In genomic region chr3:187726564-187726963, GRCh38 we compare ENCODE assay signal across 29 cellular contexts. TPM values are rescaled to one million over a fixed set of nuclear protein-coding genes. Genes with fewer than 3 reads are reported as not detected.
DNase-seq lines count a peak whose midpoint lies in the region; ATAC-seq and TF ChIP-seq lines count a peak whose summit lies in the region.
"Had no signal": no experiment of that assay in that cellular context is flagged by ENCODE, and none has a peak within 500 bp of the region (broad histone marks: within the 10 kb centered on the region; RNA-seq: fewer than 3 reads in every experiment).

No MANE protein-coding gene starts in this region.

- no peak overlapping the region for H2AFZ ChIP-seq in Karpas-422 (ENCODE audit: low read length)
- H2AFZ ChIP-seq: PC-9 had no signal

- no peaks in the 10 kb centered on the region for H3K4me1 Mint-ChIP-seq in HFFc6 (ENCODE audit: low read depth)
- H3K4me1 Mint-ChIP-seq: CD4-positive, alpha-beta memory T cell had no signal

- no peak overlapping the region for H3K4me2 ChIP-seq in Karpas-422 (ENCODE audit: low read depth, low read length, poor library complexity, severe bottlenecking)
- H3K4me2 ChIP-seq: PC-9 had no signal

- H3K4me3 ChIP-seq in Karpas-422 (ENCODE audit: low read length) (no peak overlapping the region), SK-N-MC (no peak overlapping the region), gastrocnemius medialis (no peak overlapping the region)
- H3K4me3 ChIP-seq: PC-9, SJSA1 had no signal

- ATAC-seq in left lobe of liver: no peak
- ATAC-seq in gastrocnemius medialis: no peak
- no peak for ATAC-seq in HG03135 (IDR thresholded peaks at IDR 0.05; ENCODE audit: unreplicated experiment)
- ATAC-seq: HCT116 had no signal

- TF ChIP-seq POLR2A in gastrocnemius medialis (IDR thresholded peaks at IDR 0.05): no peak

- POLR2A ChIA-PET in RWPE1 (lab: Yijun Ruan, JAX; ENCODE audit: low non-redundant PET): no interaction called here

- DNase-seq in Karpas-422 (peak; percentile 45), SK-N-MC (ENCODE audit: low read depth, low spot score) (no peak), left lobe of liver (ENCODE audit: low spot score) (peak; percentile 33), gastrocnemius medialis (no peak), RWPE1 (ENCODE audit: low spot score) (no peak), HFFc6 (no peak), NCI-H187 (lab: John Stamatoyannopoulos, UW) (no peak)
- DNase-seq: C1 segment of cervical spinal cord; Caco-2; CD4-positive, alpha-beta memory T cell; DMS 273 treated with DMSO at 0.1 percent for 48 hours; DMS79 treated with DMSO at 0.1 percent for 48 hours; GF-D8; NCI-H1092; NCI-H1436; NCI-H187 treated with DMSO at 0.1 percent for 48 hours; NCI-H345; NCI-H524; NCI-H774; NK-92 treated with Interleukin-12 subunit alpha and Interleukin-12 subunit beta, amount 100 ng/mL, for 24 hours; PC-9; Right ventricle myocardium superior had no signal

- no peaks in the 10 kb centered on the region; the same call in 1 of the 2 replicates for H3K27me3 Mint-ChIP-seq in HFFc6 (ENCODE audit: insufficient read depth)
- H3K27me3 Mint-ChIP-seq: CD4-positive, alpha-beta memory T cell had no signal

- H3K36me3 ChIP-seq in Karpas-422 (ENCODE audit: insufficient read depth, low read length) (peaks cover 95% of the 10 kb centered on the region), SK-N-MC (ENCODE audit: insufficient read depth, low read length) (peaks cover 99% of the 10 kb centered on the region), gastrocnemius medialis (peaks cover 23 to 98% of the 10 kb centered on the region in 2 donors)

- peaks cover 13% of the 10 kb centered on the region for H3K4me1 ChIP-seq in Karpas-422 (ENCODE audit: low read length)
- H3K4me1 ChIP-seq in gastrocnemius medialis: peaks cover 5 to 36% of the 10 kb centered on the region in 2 donors
- H3K4me1 ChIP-seq: Caco-2, SJSA1 had no signal

- no peak overlapping the region; the same call in 1 of the 2 replicates for H3K27ac Mint-ChIP-seq in HFFc6

- H3K36me3 Mint-ChIP-seq in HFFc6 (ENCODE audit: low read depth): peaks cover 64% of the 10 kb centered on the region

- no peaks in the 10 kb centered on the region for H3K27me3 ChIP-seq in Karpas-422 (ENCODE audit: low read length)
- H3K27me3 ChIP-seq in gastrocnemius medialis: no peaks in the 10 kb centered on the region
- H3K27me3 ChIP-seq: SJSA1 had no signal

- in situ Hi-C loops in gastrocnemius medialis (cut with MboI; ENCODE audit: low sequenced_read_pairs in 4 of 4): loop anchor here (25.0 kb wide), 8 partner anchors 486 to 1061 kb away; no protein-coding TSS in a partner anchor

- TF ChIP-seq CTCF in gastrocnemius medialis (IDR thresholded peaks at IDR 0.05 in 4 of 5, conservative IDR thresholded peaks at IDR 0.05 in 1 of 5): no peak
- TF ChIP-seq CTCF in RWPE1 (conservative IDR thresholded peaks at IDR 0.05; ENCODE audit: low read depth): no peak
- TF ChIP-seq CTCF in HFFc6 (IDR thresholded peaks at IDR 0.05): no peak

- intact Hi-C loops in gastrocnemius medialis (cut with DNase I; ENCODE audit: low total_unique reads): no loop called here

- H3K9ac ChIP-seq in Karpas-422 (ENCODE audit: low read length): no peak overlapping the region
- no peak overlapping the region for H3K9ac ChIP-seq in SK-N-MC (ENCODE audit: insufficient read length)

- no peaks in the 10 kb centered on the region for H3K9me2 ChIP-seq in Karpas-422 (replicated peaks; ENCODE audit: insufficient read depth, low read length)

- no peaks in the 10 kb centered on the region for H3K9me3 Mint-ChIP-seq in HFFc6
- H3K9me3 Mint-ChIP-seq: CD4-positive, alpha-beta memory T cell had no signal

- H3K79me2 ChIP-seq in Karpas-422 (ENCODE audit: low read length): peaks cover 4% of the 10 kb centered on the region; the same call in 1 of the 2 replicates

- H3K9me3 ChIP-seq in Karpas-422 (ENCODE audit: low read length) (no peaks in the 10 kb centered on the region), SK-N-MC (ENCODE audit: low read depth, low read length) (no peaks in the 10 kb centered on the region), gastrocnemius medialis (no peaks in the 10 kb centered on the region)
- H3K9me3 ChIP-seq: Caco-2, SJSA1 had no signal

- CTCF ChIA-PET in RWPE1 (lab: Yijun Ruan, JAX): no interaction called here

- H4K20me1 ChIP-seq in Karpas-422 (ENCODE audit: insufficient read depth, low read depth, low read length): peaks cover 81% of the 10 kb centered on the region

- H3K27ac ChIP-seq in Karpas-422 (ENCODE audit: low read length) (no peak overlapping the region), SK-N-MC (peak overlapping the region; percentile 23; the same call in 1 of the 2 replicates), gastrocnemius medialis (peak overlapping the region; percentile 73 to 100 (median 96)), RWPE1 (no peak overlapping the region)
- H3K27ac ChIP-seq: HL-60, PC-9, SJSA1 had no signal

- H3K4me3 Mint-ChIP-seq in HFFc6: no peak overlapping the region
- H3K4me3 Mint-ChIP-seq: CD4-positive, alpha-beta memory T cell had no signal

RNA-seq across cellular contexts. Expression of gene BCL6, which starts 18.7 kb away (rescaled TPM):
- 488 and 569 TPM in 2 replicates for total RNA-seq in Karpas-422 (2014; rRNA removed; shearing (Covaris generic); ENCODE audit: low replicate concordance)
- 30.8 TPM for total RNA-seq in left lobe of liver
- total RNA-seq in gastrocnemius medialis: 100 to 1,000 TPM; 223 to 363 (median 292) TPM
- total RNA-seq in HFFc6 (2021; fragmentation: NEBNext Ultra II Directional; extraction: Animal tissue kit (Norgen Biotek cat#: 25700)): 10 to 100 TPM; 28.0 to 36.5 (median 31.1) TPM

RNA-seq across cellular contexts. Expression of gene RTP2, which starts 24.2 kb away (rescaled TPM):
- not detected in 2 replicates for total RNA-seq in Karpas-422 (2014; rRNA removed; shearing (Covaris generic); ENCODE audit: low replicate concordance)
- not detected for total RNA-seq in left lobe of liver
- 1 to 10 TPM in 3 of 4 donors, not detected in 1; 1.9 to 3.1 (median 2.3) TPM for total RNA-seq in gastrocnemius medialis
- not detected for total RNA-seq in HFFc6 (2021; fragmentation: NEBNext Ultra II Directional; extraction: Animal tissue kit (Norgen Biotek cat#: 25700))
- total RNA-seq: A673; Caco-2; CD4-positive, alpha-beta memory T cell; H4; PC-9; Right ventricle myocardium superior; RPMI7951; SJSA1 had no signal

RNA-seq across cellular contexts. Expression of gene SST, which starts 56.4 kb away (rescaled TPM):
- not detected in 2 replicates for total RNA-seq in Karpas-422 (2014; rRNA removed; shearing (Covaris generic); ENCODE audit: low replicate concordance)
- not detected for total RNA-seq in left lobe of liver
- total RNA-seq in gastrocnemius medialis: not detected
- total RNA-seq in HFFc6 (2021; fragmentation: NEBNext Ultra II Directional; extraction: Animal tissue kit (Norgen Biotek cat#: 25700)): not detected
- total RNA-seq: A673; Caco-2; CD4-positive, alpha-beta memory T cell; H4; PC-9; Right ventricle myocardium superior; RPMI7951; SJSA1 had no signal

Comparison
In these comparisons a context has a peak if more than half of its experiments do, and no peak if none do; other contexts are left out.
1. DNase-seq: peak in Karpas-422 (single experiment) and left lobe of liver (single experiment); none in SK-N-MC (single experiment), gastrocnemius medialis (0 of 2), RWPE1 (single experiment), HFFc6 (single experiment) and NCI-H187 (0 of 2).
2. H3K27ac ChIP-seq: peak in SK-N-MC (single experiment) and gastrocnemius medialis (4 of 4); none in Karpas-422 (single experiment) and RWPE1 (single experiment).